In genomic region chr10:87861953-87862643, GRCh38 we compare ENCODE assay signal across 8 cellular contexts. TPM values are rescaled to one million over a fixed set of nuclear protein-coding genes. Genes with fewer than 3 reads are reported as not detected.
DNase-seq lines count a peak whose midpoint lies in the region; ATAC-seq and TF ChIP-seq lines count a peak whose summit lies in the region.

No MANE protein-coding gene starts in this region.

- intact Hi-C loops in lower lobe of right lung (cut with DNase I), result no loop called here

- no peaks in the 10 kb centered on the region for H3K9me3 ChIP-seq in lower lobe of right lung

- H3K4me3 ChIP-seq in AG10803 (ENCODE audit: low read length), result peak overlapping the region; percentile 97
- H3K4me3 ChIP-seq in lower lobe of right lung, result peak overlapping the region; percentile 95

- TF ChIP-seq CTCF in AG10803 (conservative IDR thresholded peaks at IDR 0.05; ENCODE audit: low read length) (no peak; the same call in 1 of the 2 replicates), lower lobe of right lung (IDR thresholded peaks at IDR 0.05) (no peak)

- no peaks in the 10 kb centered on the region for H3K27me3 ChIP-seq in lower lobe of right lung (ENCODE audit: low read depth)

- DNase-seq in AG10803 (ENCODE audit: low read depth) (peak; percentile 99), NCI-H748 treated with DMSO at 0.1 percent for 48 hours (lab: John Stamatoyannopoulos, UW) (peak; percentile 63), lower lobe of right lung (peak; percentile 99)
- peak; percentile 87 for DNase-seq in activated CD8-positive, alpha-beta memory T cell treated with anti-CD3 and anti-CD28 coated beads for 1 hour (ENCODE audit: extremely low read depth in 1 of 2, low read depth in 1 of 2)
- DNase-seq in effector CD4-positive, alpha-beta T cell, result peak; percentile 87
- DNase-seq in stimulated activated CD4-positive, alpha-beta T cell treated with anti-CD3 and anti-CD28 coated beads, Interleukin-4, amount 100 ng/mL, for 48 hours (ENCODE audit: low read depth in 2 of 2), result peak; percentile 89 to 92

- ATAC-seq in GM18861 (IDR thresholded peaks at IDR 0.05; ENCODE audit: unreplicated experiment), result peak; percentile 40
- peak; percentile 56 for ATAC-seq in HG03097 (IDR thresholded peaks at IDR 0.05; ENCODE audit: low FRiP score, unreplicated experiment)
- ATAC-seq in lower lobe of right lung, result peak; percentile 92 to 96

- H3K36me3 ChIP-seq in lower lobe of right lung, result no peaks in the 10 kb centered on the region

- H3K27ac ChIP-seq in lower lobe of right lung, result peak overlapping the region; percentile 95

- peaks cover 17% of the 10 kb centered on the region for H3K4me1 ChIP-seq in lower lobe of right lung

RNA-seq across cellular contexts. Expression of gene KLLN, which starts 1.2 kb away (rescaled TPM):
- 0.71 TPM for total RNA-seq in lower lobe of right lung

RNA-seq across cellular contexts. Expression of gene PTEN, which starts 1.3 kb away (rescaled TPM):
- 101 TPM for total RNA-seq in lower lobe of right lung

RNA-seq across cellular contexts. Expression of gene ATAD1, which starts 44.1 kb away (rescaled TPM):
- 51.2 TPM for total RNA-seq in lower lobe of right lung

Comparison
In these comparisons a context has a peak if more than half of its experiments do, and no peak if none do; other contexts are left out.
1. Peak in every context shown above with its lines: DNase-seq, ATAC-seq, H3K4me3 ChIP-seq and H3K27ac ChIP-seq.
2. ATAC-seq: peak in every context shown above with its lines; median percentile 94 in lower lobe of right lung; 56 in HG03097; 40 in GM18861.